25 cellular contexts compared by ENCODE assay signal in the genomic region with DNA sequence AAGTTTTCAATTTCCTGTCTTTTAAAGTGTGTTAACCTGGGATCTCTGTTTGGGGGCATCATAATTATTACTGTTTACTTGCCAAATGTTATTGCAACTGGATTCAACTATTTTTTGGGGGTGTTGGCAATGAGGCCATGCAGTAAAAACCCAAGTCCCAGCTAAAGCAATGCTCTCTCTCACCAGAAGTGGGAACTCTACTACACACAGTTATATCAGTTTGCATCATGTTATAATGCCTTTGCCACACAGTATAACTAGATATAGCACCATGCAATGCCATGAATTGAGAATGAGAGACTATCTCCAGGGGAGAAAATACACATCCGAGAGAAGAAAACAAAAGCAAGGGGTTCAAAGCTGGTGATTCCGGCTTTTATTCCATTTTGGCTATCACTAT.
DNase-seq lines count a peak whose midpoint lies in the region; ATAC-seq, FAIRE-seq and TF ChIP-seq lines count a peak whose summit lies in the region.
"Had no signal": no experiment of that assay in that cellular context is flagged by ENCODE, and none has a peak within 500 bp of the region (broad histone marks: within the 10 kb centered on the region; RNA-seq: fewer than 3 reads in every experiment).

No MANE protein-coding gene starts in this region.

- no peak overlapping the region for H3K4me2 ChIP-seq in OCI-LY3 (ENCODE audit: low read length)
- H3K4me2 ChIP-seq in H1 (ENCODE audit: insufficient read depth in 1 of 2, low read depth in 2 of 2, low read length in 2 of 2) = no peak overlapping the region; a peak in 1 of 4 replicates
- H3K4me2 ChIP-seq in H9 (ENCODE audit: insufficient read depth, insufficient read length, low read length) = no peak overlapping the region

- H3K27me3 ChIP-seq in A673 (replicated peaks; ENCODE audit: insufficient read depth, low read depth, low read length, poor library complexity) (peaks cover 5% of the 10 kb centered on the region), OCI-LY3 (ENCODE audit: low read depth, low read length) (no peaks in the 10 kb centered on the region), H1 (replicated peaks in 1 of 4; ENCODE audit: control insufficient read depth in 3 of 4, extremely low read depth in 1 of 4, insufficient read depth in 3 of 4, low read length in 3 of 4) (no peaks in the 10 kb centered on the region), H9 (ENCODE audit: insufficient read depth, low read length) (no peaks in the 10 kb centered on the region), pancreas (no peaks in the 10 kb centered on the region)
- H3K27me3 ChIP-seq: heart right ventricle, upper lobe of right lung had no signal

- H3K27me3 Mint-ChIP-seq in H9 (ENCODE audit: low read depth) = no peaks in the 10 kb centered on the region
- H3K27me3 Mint-ChIP-seq: B cell, IgD-negative memory B cell had no signal

- CTCF ChIA-PET in A673 (lab: Charles Lee) (no interaction called here), H1 (lab: Charles Lee; ENCODE audit: partially characterized antibody) (interaction anchor here (1.1 kb wide), 1 partner anchor 124 kb away, joined by 3 read pairs; no protein-coding TSS in a partner anchor)

- H2BK12ac ChIP-seq in H1 (ENCODE audit: low read depth, low read length) (no peak overlapping the region), H9 (ENCODE audit: insufficient read length, low read depth, low read length) (no peak overlapping the region)

- H4K5ac ChIP-seq in H1 (ENCODE audit: insufficient read length, low read depth, low read length) (no peak overlapping the region), H9 (ENCODE audit: insufficient read length, low read depth, low read length) (no peak overlapping the region)

- TF ChIP-seq POLR2A in H1 (IDR thresholded peaks at IDR 0.05; ENCODE audit: control extremely low read depth in 1 of 2, low read depth in 2 of 2, low read length in 2 of 2) = no peak

- H2BK15ac ChIP-seq in H1 (ENCODE audit: low read length) (no peak overlapping the region), H9 (ENCODE audit: low read depth, low read length) (no peak overlapping the region)

- no peak overlapping the region for H4K8ac ChIP-seq in H1 (ENCODE audit: extremely low read depth, insufficient read depth, low read length)
- no peak overlapping the region for H4K8ac ChIP-seq in H9 (replicated peaks; ENCODE audit: insufficient read length, low read depth, low read length)

- H3K79me2 ChIP-seq in OCI-LY3 (ENCODE audit: low read length) = no peaks in the 10 kb centered on the region
- H3K79me2 ChIP-seq in H1 (ENCODE audit: control insufficient read depth in 1 of 2, insufficient read depth in 2 of 2, low read length in 2 of 2) = no peaks in the 10 kb centered on the region
- H3K79me2 ChIP-seq in H9 (ENCODE audit: insufficient read depth, low read length) = no peaks in the 10 kb centered on the region

- no peak overlapping the region for H3K9ac ChIP-seq in OCI-LY3 (ENCODE audit: low read length)
- no peak overlapping the region for H3K9ac ChIP-seq in H1 (replicated peaks in 1 of 4; ENCODE audit: extremely low read depth in 1 of 4, low read depth in 3 of 4, low read length in 3 of 4)
- no peak overlapping the region for H3K9ac ChIP-seq in H9 (ENCODE audit: extremely low read depth, insufficient read length, low read length)

- H3K4ac ChIP-seq in H1 (replicated peaks; ENCODE audit: insufficient read length, low read depth, low read length) (no peak overlapping the region), H9 (ENCODE audit: low read depth, low read length) (no peak overlapping the region)

- no peak overlapping the region for H2AK5ac ChIP-seq in H1 (ENCODE audit: low read depth, low read length)
- H2AK5ac ChIP-seq in H9 (ENCODE audit: insufficient read length, low read length) = no peak overlapping the region

- H2BK5ac ChIP-seq in H1 (ENCODE audit: low read depth, low read length) (no peak overlapping the region), H9 (ENCODE audit: insufficient read length, low read length) (no peak overlapping the region)

- POLR2A ChIA-PET in A673 (lab: Charles Lee; ENCODE audit: low non-redundant PET) = no interaction called here
- POLR2A ChIA-PET in H1 (lab: Charles Lee; ENCODE audit: partially characterized antibody) = no interaction called here

- H3K14ac ChIP-seq in H1 (ENCODE audit: insufficient read length) (no peak overlapping the region), H9 (ENCODE audit: insufficient read depth, low read length) (no peak overlapping the region)

- H3K27ac ChIP-seq in A673 (ENCODE audit: low read depth, low read length, poor library complexity, severe bottlenecking) = no peak overlapping the region
- H3K27ac ChIP-seq in OCI-LY3 (ENCODE audit: low read length) = no peak overlapping the region
- H3K27ac ChIP-seq in H1 (ENCODE audit: low read depth, low read length) = no peak overlapping the region
- H3K27ac ChIP-seq in H9 (ENCODE audit: insufficient read length, low read depth, low read length) = no peak overlapping the region
- H3K27ac ChIP-seq in pancreas = no peak overlapping the region
- H3K27ac ChIP-seq: heart right ventricle, upper lobe of right lung had no signal

- H3K23me2 ChIP-seq in H1 (ENCODE audit: low read depth, low read length) (no peaks in the 10 kb centered on the region), H9 (ENCODE audit: insufficient read length, low read depth, low read length, poor library complexity, severe bottlenecking) (no peaks in the 10 kb centered on the region)

- peak; percentile 37 for ATAC-seq in GM18868 (IDR thresholded peaks at IDR 0.05; ENCODE audit: unreplicated experiment)
- no peak for ATAC-seq in pancreas
- ATAC-seq: heart right ventricle; naive thymus-derived CD4-positive, alpha-beta T cell; upper lobe of right lung had no signal

- H3K36me3 ChIP-seq in A673 (ENCODE audit: insufficient read depth, low read length, poor library complexity, severe bottlenecking) = no peaks in the 10 kb centered on the region
- H3K36me3 ChIP-seq in OCI-LY3 (replicated peaks; ENCODE audit: low read depth, low read length) = no peaks in the 10 kb centered on the region
- no peaks in the 10 kb centered on the region for H3K36me3 ChIP-seq in H1 (ENCODE audit: control insufficient read depth in 2 of 4, insufficient read depth in 4 of 4, low read length in 3 of 4)
- no peaks in the 10 kb centered on the region for H3K36me3 ChIP-seq in pancreas
- H3K36me3 ChIP-seq: heart right ventricle, upper lobe of right lung had no signal

- H3K56ac ChIP-seq in H1 (replicated peaks; ENCODE audit: insufficient read length, low read depth, low read length) (no peak overlapping the region), H9 (ENCODE audit: insufficient read length, low read depth, low read length) (no peak overlapping the region)

- no peak overlapping the region for H4K91ac ChIP-seq in H1 (replicated peaks; ENCODE audit: insufficient read length, low read length)
- no peak overlapping the region for H4K91ac ChIP-seq in H9 (ENCODE audit: insufficient read length, low read depth, low read length)

- 91% methylated on average over 2 of the region's 2 CpGs; no CpG with 5 or more reads in 1 of the 2 experiments for WGBS in H1 (ENCODE audit: extremely low coverage in 1 of 2, insufficient coverage in 1 of 2, insufficient read length in 1 of 2, insufficient replicate concordance in 2 of 2, low coverage in 1 of 2, low lambda C conversion rate in 2 of 2, missing lambda C conversion rate in 1 of 2), 2 experiments
- no CpG with 5 or more reads among the region's 2 CpGs for WGBS in H9 (ENCODE audit: extremely low coverage, insufficient read length, low lambda C conversion rate)
- WGBS in pancreas, 2 donors = 93 to 96% methylated on average over 2 of the region's 2 CpGs

- no TSS peak for BruUV-seq in A673 (replicated peaks; lab: Mats Ljungman, UMichigan)

- no peaks in the 10 kb centered on the region for H3K9me3 Mint-ChIP-seq in H9
- H3K9me3 Mint-ChIP-seq: endodermal cell; IgD-negative memory B cell; naive thymus-derived CD4-positive, alpha-beta T cell had no signal

- TF ChIP-seq CTCF in A673 (conservative IDR thresholded peaks at IDR 0.05; ENCODE audit: low read depth, low read length) (no peak), OCI-LY3 (IDR thresholded peaks at IDR 0.05; ENCODE audit: low read depth, low read length) (peak; percentile 36), H1 (IDR thresholded peaks at IDR 0.05; ENCODE audit: control extremely low read depth in 1 of 3, insufficient read depth in 1 of 3, low read depth in 1 of 3, low read length in 3 of 3) (no peak), H9 (conservative IDR thresholded peaks at IDR 0.05) (no peak), pancreas (IDR thresholded peaks at IDR 0.05) (no peak)

- no peak for FAIRE-seq in H1 (lab: Jason Lieb, UNC)
- FAIRE-seq in pancreas (lab: Jason Lieb, UNC) = no peak
- FAIRE-seq: GM12892, islet of Langerhans had no signal

- no peaks in the 10 kb centered on the region for H3K36me3 Mint-ChIP-seq in H9 (ENCODE audit: insufficient read depth in 1 of 3, low read depth in 3 of 3)
- H3K36me3 Mint-ChIP-seq: IgD-negative memory B cell; naive thymus-derived CD4-positive, alpha-beta T cell had no signal

- H2AFZ ChIP-seq in OCI-LY3 (ENCODE audit: low read depth, low read length) (no peak overlapping the region), H1 (ENCODE audit: low read length) (peak overlapping the region; percentile 66; the same call in 1 of the 2 replicates), H9 (ENCODE audit: low read length) (no peak overlapping the region)

- H2BK120ac ChIP-seq in H1 (replicated peaks; ENCODE audit: low read depth, low read length) (no peak overlapping the region), H9 (ENCODE audit: low read depth, low read length, poor library complexity, severe bottlenecking) (no peak overlapping the region)

- peaks cover 13 to 20% of the 10 kb centered on the region in 2 experiments for H3K4me1 Mint-ChIP-seq in H9
- H3K4me1 Mint-ChIP-seq: B cell; IgD-negative memory B cell; naive thymus-derived CD4-positive, alpha-beta T cell had no signal

- H3K23ac ChIP-seq in H1 (ENCODE audit: insufficient read length) (no peak overlapping the region), H9 (ENCODE audit: insufficient read length, low read depth, low read length) (no peak overlapping the region)

- H4K20me1 ChIP-seq in OCI-LY3 (ENCODE audit: insufficient read depth, low read length) (no peaks in the 10 kb centered on the region), H1 (replicated peaks in 1 of 2; ENCODE audit: control insufficient read depth in 1 of 2, insufficient read depth in 2 of 2, low read length in 2 of 2) (no peaks in the 10 kb centered on the region), H9 (ENCODE audit: control insufficient read depth, insufficient read depth, insufficient read length) (no peaks in the 10 kb centered on the region)

- H3K4me1 ChIP-seq in A673 (ENCODE audit: insufficient read depth, low read length, poor library complexity, severe bottlenecking) (no peaks in the 10 kb centered on the region), OCI-LY3 (ENCODE audit: low read length) (no peaks in the 10 kb centered on the region), H1 (replicated peaks in 1 of 4; ENCODE audit: control insufficient read depth in 3 of 4, insufficient read depth in 4 of 4, low read length in 3 of 4) (peaks cover 0 to 7% (median 0%) of the 10 kb centered on the region in 4 experiments; a peak in 1 of 7 replicates), H9 (ENCODE audit: insufficient read depth, low read length) (no peaks in the 10 kb centered on the region), pancreas (no peaks in the 10 kb centered on the region)
- H3K4me1 ChIP-seq: Caco-2, heart right ventricle, upper lobe of right lung had no signal

- H3K4me3 ChIP-seq in A673 (ENCODE audit: low read depth, low read length, poor library complexity, severe bottlenecking) (no peak overlapping the region), OCI-LY3 (ENCODE audit: low read length) (no peak overlapping the region), H1 (ENCODE audit: extremely low read depth in 1 of 4, insufficient read depth in 2 of 4, low read depth in 3 of 4, low read length in 4 of 4) (no peak overlapping the region), pancreas (no peak overlapping the region)
- H3K4me3 ChIP-seq: heart right ventricle, upper lobe of right lung had no signal

- no peak overlapping the region for H3K4me3 Mint-ChIP-seq in H9
- H3K4me3 Mint-ChIP-seq: B cell; endodermal cell; IgD-negative memory B cell; naive thymus-derived CD4-positive, alpha-beta T cell had no signal

- no peak overlapping the region for H3K18ac ChIP-seq in H1 (ENCODE audit: extremely low read depth, low read length)
- H3K18ac ChIP-seq in H9 (ENCODE audit: insufficient read length, low read depth, low read length) = no peak overlapping the region

- TF ChIP-seq RAD21 in H1 (IDR thresholded peaks at IDR 0.05 in 1 of 2, conservative IDR thresholded peaks at IDR 0.05 in 1 of 2; ENCODE audit: low read depth in 2 of 2, low read length in 2 of 2) = peak in 1 of 2 experiments; percentile 27; a peak in 2 of 4 replicates

- no peak overlapping the region for H3T11ph ChIP-seq in H9 (ENCODE audit: low read length)

- TF ChIP-seq EP300 in H1 (IDR thresholded peaks at IDR 0.05; ENCODE audit: borderline replicate concordance in 1 of 2, low read depth in 2 of 2, low read length in 2 of 2) = no peak

- intact Hi-C loops in A673 (cut with micrococcal nuclease; ENCODE audit: unreplicated experiment) = no loop called here
- intact Hi-C loops in pancreas (cut with DNase I) = no loop called here

- H2BK20ac ChIP-seq in H1 (ENCODE audit: low read length) (no peak overlapping the region), H9 (ENCODE audit: low read depth, low read length, poor library complexity, severe bottlenecking) (no peak overlapping the region)

- H3K9me3 ChIP-seq in A673 (ENCODE audit: low read depth, low read length, poor library complexity, severe bottlenecking) (no peaks in the 10 kb centered on the region), OCI-LY3 (ENCODE audit: insufficient read depth, low read length) (no peaks in the 10 kb centered on the region), H1 (ENCODE audit: insufficient read depth in 2 of 2, low read depth in 1 of 2, low read length in 1 of 2) (no peaks in the 10 kb centered on the region), H9 (ENCODE audit: control insufficient read depth, low read depth, low read length) (no peaks in the 10 kb centered on the region), pancreas (no peaks in the 10 kb centered on the region)
- H3K9me3 ChIP-seq: Caco-2, heart right ventricle, upper lobe of right lung had no signal

- H3K79me1 ChIP-seq in H1 (ENCODE audit: low read depth, low read length) (no peaks in the 10 kb centered on the region), H9 (ENCODE audit: insufficient read depth, low read depth, low read length, poor library complexity, severe bottlenecking) (no peaks in the 10 kb centered on the region)

- no peak overlapping the region for H3K27ac Mint-ChIP-seq in H9
- H3K27ac Mint-ChIP-seq: B cell; endodermal cell; IgD-negative memory B cell; naive thymus-derived CD4-positive, alpha-beta T cell had no signal

- DNase-seq in A673 (ENCODE audit: low spot score) (peak; percentile 4), H1 (ENCODE audit: low read depth in 1 of 2, low spot score in 2 of 2) (no peak), H9 (no peak), pancreas (no peak), NCI-H1930 (lab: John Stamatoyannopoulos, UW) (no peak)
- DNase-seq: activated CD4-positive, alpha-beta T cell treated with anti-CD3 and anti-CD28 coated beads, Interleukin-2, amount 50 U/mL, for 4 hours; activated naive CD4-positive, alpha-beta T cell treated with Interleukin-2 at 50 U/mL for 16 hours; activated T-cell treated with anti-CD3 and anti-CD28 coated beads for 4 hours; anterior cingulate cortex; Caco-2; endodermal cell; GDM1; H7; heart right ventricle; naive thymus-derived CD4-positive, alpha-beta T cell; NCI-H774; stimulated activated CD4-positive, alpha-beta T cell treated with anti-CD3 and anti-CD28 coated beads, Interleukin-4, amount 100 ng/mL, for 1 hour; T-helper 1 cell; upper lobe of right lung had no signal
